8 cellular contexts compared by ENCODE assay signal in genomic region chrX:115949900-115950822, GRCh38.
DNase-seq lines count a peak whose midpoint lies in the region; ATAC-seq and TF ChIP-seq lines count a peak whose summit lies in the region.
"Had no signal": no experiment of that assay in that cellular context is flagged by ENCODE, and none has a peak within 500 bp of the region (broad histone marks: within the 10 kb centered on the region; RNA-seq: fewer than 3 reads in every experiment).

No MANE protein-coding gene starts in this region.

- H3K4me1 ChIP-seq in spleen = peaks cover 0 to 4% (median 0%) of the 10 kb centered on the region in 6 donors

- no peak for TF ChIP-seq POLR2A in spleen (IDR thresholded peaks at IDR 0.05)

- CTCF ChIA-PET in HEK293T (lab: Yijun Ruan, JAX) = interaction anchor here (0.7 to 1.9 kb wide), 3 partner anchors 9 to 49 kb away, joined by 3 to 6 read pairs (median 5); no protein-coding TSS in a partner anchor

- DNase-seq in HEK293T (ENCODE audit: extremely low spot score) = peak; percentile 46
- DNase-seq in NCI-H2227 (lab: John Stamatoyannopoulos, UW; ENCODE audit: unreplicated experiment) = peak; percentile 94
- peak; percentile 71 for DNase-seq in spleen
- DNase-seq in activated gamma-delta T cell treated with Interleukin-2 at 50 U/mL for 16 hours = no peak

- intact Hi-C loops in spleen (cut with DNase I; ENCODE audit: low total_unique reads) = no loop called here

- H3K27me3 ChIP-seq in spleen (replicated peaks in 1 of 7) = no peaks in the 10 kb centered on the region

- H3K4me3 ChIP-seq in spleen = peak overlapping the region in 1 of 8 donors; percentile 30
- H3K4me3 ChIP-seq: thoracic aorta had no signal

- H3K9me3 ChIP-seq in spleen = no peaks in the 10 kb centered on the region
- H3K9me3 ChIP-seq: thoracic aorta had no signal

- POLR2A ChIA-PET in HEK293T (lab: Yijun Ruan, JAX) = interaction anchor here (1.0 kb wide), 1 partner anchor 9 kb away, joined by 3 read pairs; no protein-coding TSS in a partner anchor

- WGBS in spleen, 5 donors = 44 to 93% (median 83%) methylated on average over 7 to 17 of the region's 17 CpGs

- H3K36me3 ChIP-seq in spleen = no peaks in the 10 kb centered on the region
- H3K36me3 ChIP-seq: thoracic aorta had no signal

- TF ChIP-seq CTCF in spleen (IDR thresholded peaks at IDR 0.05 in 8 of 11, conservative IDR thresholded peaks at IDR 0.05 in 3 of 11) = peak in 6 of 11 experiments; percentile 24 to 54 (median 30)

- H3K27ac ChIP-seq in cingulate gyrus (ENCODE audit: low read depth, low read length) (peak overlapping the region; percentile 89), spleen (no peak overlapping the region)
- H3K27ac ChIP-seq: thoracic aorta had no signal

- ATAC-seq in GM21825 (IDR thresholded peaks at IDR 0.05; ENCODE audit: unreplicated experiment) (no peak), HG03439 (IDR thresholded peaks at IDR 0.05; ENCODE audit: unreplicated experiment) (no peak)

TF ChIP-seq in HEK293T, 16 proteins besides CTCF, POLR2A, EP300 and RAD21:
- TF ChIP-seq ELF4 (IDR thresholded peaks at IDR 0.05) = no peak
- TF ChIP-seq TARDBP (IDR thresholded peaks at IDR 0.05) = no peak
- TF ChIP-seq LEF1 (IDR thresholded peaks at IDR 0.05; ENCODE audit: borderline replicate concordance) = no peak
- TF ChIP-seq FOXK2 (IDR thresholded peaks at IDR 0.05) = no peak
- no peak for TF ChIP-seq BHLHE40 (IDR thresholded peaks at IDR 0.05; ENCODE audit: borderline replicate concordance)
- TF ChIP-seq ZNF384 (IDR thresholded peaks at IDR 0.05) = peak; percentile 100
- TF ChIP-seq SUZ12 (IDR thresholded peaks at IDR 0.05) = no peak
- no peak for TF ChIP-seq L3MBTL2 (conservative IDR thresholded peaks at IDR 0.05)
